Comparison of ENCODE assay signal across 1 cellular context in genomic region chr6:37667050-37667814, GRCh38.
TF ChIP-seq lines count a peak whose summit lies in the region.

No MANE protein-coding gene starts in this region.

TF ChIP-seq in K562, 482 proteins besides CTCF, POLR2A, EP300 and RAD21 (continued from another document and continues in another):
- peak; percentile 80; the same call in 1 of the 2 replicates for TF ChIP-seq CLOCK (CRISPR knock-in tag; IDR thresholded peaks at IDR 0.05; ENCODE audit: borderline replicate concordance)
- TF ChIP-seq ZEB2 (IDR thresholded peaks at IDR 0.05): peak; percentile 91
- TF ChIP-seq CHCHD3 (CRISPR knock-in tag; IDR thresholded peaks at IDR 0.05): no peak
- peak; percentile 86 for TF ChIP-seq ZNF134 (CRISPR knock-in tag; conservative IDR thresholded peaks at IDR 0.05)
- TF ChIP-seq MEF2A (IDR thresholded peaks at IDR 0.05; ENCODE audit: control insufficient read depth, low read depth, low read length): no peak
- TF ChIP-seq FOS (IDR thresholded peaks at IDR 0.05; ENCODE audit: extremely low read depth, insufficient read length): no peak
- TF ChIP-seq SNAPC5 (CRISPR knock-in tag; IDR thresholded peaks at IDR 0.05): no peak
- TF ChIP-seq KLF1 (tag; IDR thresholded peaks at IDR 0.05): no peak
- no peak for TF ChIP-seq KAT8 (IDR thresholded peaks at IDR 0.05; ENCODE audit: low read depth)
- peak; percentile 97 for TF ChIP-seq BCOR (IDR thresholded peaks at IDR 0.05)
- no peak for TF ChIP-seq U2AF2 (optimal IDR thresholded peaks at IDR 0.05; ENCODE audit: low read depth, low read length)
- no peak for TF ChIP-seq PBX2 (CRISPR knock-in tag; IDR thresholded peaks at IDR 0.05; ENCODE audit: low read depth)
- peak; percentile 86 for TF ChIP-seq PBX2 (tag; conservative IDR thresholded peaks at IDR 0.05; ENCODE audit: low read depth)
- TF ChIP-seq NELFE (IDR thresholded peaks at IDR 0.05; ENCODE audit: insufficient read depth, insufficient read length): no peak
- TF ChIP-seq HDGF (IDR thresholded peaks at IDR 0.05): no peak
- TF ChIP-seq HMG20A (CRISPR knock-in tag; conservative IDR thresholded peaks at IDR 0.05): peak; percentile 98
- no peak for TF ChIP-seq POLR2B (IDR thresholded peaks at IDR 0.05; ENCODE audit: low read depth, partially characterized antibody)
- no peak for TF ChIP-seq ZNF551 (CRISPR knock-in tag; IDR thresholded peaks at IDR 0.05)
- no peak for TF ChIP-seq SREBF2 (CRISPR knock-in tag; IDR thresholded peaks at IDR 0.05)
- peak; percentile 99 for TF ChIP-seq PML (IDR thresholded peaks at IDR 0.05; ENCODE audit: low read length)
- TF ChIP-seq GTF3C2 (IDR thresholded peaks at IDR 0.05; ENCODE audit: borderline replicate concordance, extremely low read depth, insufficient read length): no peak
- TF ChIP-seq GTF2E2 (tag; IDR thresholded peaks at IDR 0.05): peak; percentile 84
- TF ChIP-seq ZBTB5 (IDR thresholded peaks at IDR 0.05): no peak
- TF ChIP-seq TAF7 (tag; IDR thresholded peaks at IDR 0.05): no peak
- no peak for TF ChIP-seq TFAM (CRISPR knock-in tag; conservative IDR thresholded peaks at IDR 0.05)
- TF ChIP-seq ZNF778 (CRISPR knock-in tag; IDR thresholded peaks at IDR 0.05): no peak
- no peak for TF ChIP-seq TCF7L2 (IDR thresholded peaks at IDR 0.05; ENCODE audit: low read depth, low read length)
- no peak for TF ChIP-seq PTRF (tag; IDR thresholded peaks at IDR 0.05)
- TF ChIP-seq PRMT5 (CRISPR knock-in tag; IDR thresholded peaks at IDR 0.05): no peak
- peak; percentile 79 for TF ChIP-seq BHLHE40 (IDR thresholded peaks at IDR 0.05; ENCODE audit: low read length)
- TF ChIP-seq NR2F6 (CRISPR knock-in tag; IDR thresholded peaks at IDR 0.05): no peak
- peak; percentile 59; the same call in 1 of the 2 replicates for TF ChIP-seq FOXO4 (CRISPR knock-in tag; IDR thresholded peaks at IDR 0.05)
- TF ChIP-seq MEF2D (tag; conservative IDR thresholded peaks at IDR 0.05; ENCODE audit: low read depth): peak; percentile 89
- peak; percentile 94 for TF ChIP-seq GATAD2A (IDR thresholded peaks at IDR 0.05)
- no peak for TF ChIP-seq DACH1 (IDR thresholded peaks at IDR 0.05; ENCODE audit: partially characterized antibody)
- 0 out of 2 replicates have a peak, but pooled peaks have one; percentile 56 for TF ChIP-seq HOMEZ (CRISPR knock-in tag; IDR thresholded peaks at IDR 0.05)
- peak; percentile 100 for TF ChIP-seq CBFA2T3 (IDR thresholded peaks at IDR 0.05)
- TF ChIP-seq E2F4 (CRISPR knock-in tag; IDR thresholded peaks at IDR 0.05; ENCODE audit: low read depth): no peak
- TF ChIP-seq ARID3B (CRISPR knock-in tag; IDR thresholded peaks at IDR 0.05; ENCODE audit: borderline replicate concordance): no peak
- no peak for TF ChIP-seq SAFB2 (IDR thresholded peaks at IDR 0.05; ENCODE audit: borderline replicate concordance, low read depth, low read length, severe bottlenecking)
- no peak; the same call in 1 of the 2 replicates for TF ChIP-seq ILF3 (IDR thresholded peaks at IDR 0.05; ENCODE audit: borderline replicate concordance)
- no peak for TF ChIP-seq ZNF224 (CRISPR knock-in tag; IDR thresholded peaks at IDR 0.05)
- TF ChIP-seq ETS2 (tag; IDR thresholded peaks at IDR 0.05; ENCODE audit: borderline replicate concordance, poor library complexity, severe bottlenecking): peak; percentile 27
- TF ChIP-seq NFRKB (IDR thresholded peaks at IDR 0.05; ENCODE audit: low read depth): no peak
- 0 out of 2 replicates have a peak, but pooled peaks have one; percentile 61 for TF ChIP-seq TSHZ1 (CRISPR knock-in tag; IDR thresholded peaks at IDR 0.05)
